In the genomic region with DNA sequence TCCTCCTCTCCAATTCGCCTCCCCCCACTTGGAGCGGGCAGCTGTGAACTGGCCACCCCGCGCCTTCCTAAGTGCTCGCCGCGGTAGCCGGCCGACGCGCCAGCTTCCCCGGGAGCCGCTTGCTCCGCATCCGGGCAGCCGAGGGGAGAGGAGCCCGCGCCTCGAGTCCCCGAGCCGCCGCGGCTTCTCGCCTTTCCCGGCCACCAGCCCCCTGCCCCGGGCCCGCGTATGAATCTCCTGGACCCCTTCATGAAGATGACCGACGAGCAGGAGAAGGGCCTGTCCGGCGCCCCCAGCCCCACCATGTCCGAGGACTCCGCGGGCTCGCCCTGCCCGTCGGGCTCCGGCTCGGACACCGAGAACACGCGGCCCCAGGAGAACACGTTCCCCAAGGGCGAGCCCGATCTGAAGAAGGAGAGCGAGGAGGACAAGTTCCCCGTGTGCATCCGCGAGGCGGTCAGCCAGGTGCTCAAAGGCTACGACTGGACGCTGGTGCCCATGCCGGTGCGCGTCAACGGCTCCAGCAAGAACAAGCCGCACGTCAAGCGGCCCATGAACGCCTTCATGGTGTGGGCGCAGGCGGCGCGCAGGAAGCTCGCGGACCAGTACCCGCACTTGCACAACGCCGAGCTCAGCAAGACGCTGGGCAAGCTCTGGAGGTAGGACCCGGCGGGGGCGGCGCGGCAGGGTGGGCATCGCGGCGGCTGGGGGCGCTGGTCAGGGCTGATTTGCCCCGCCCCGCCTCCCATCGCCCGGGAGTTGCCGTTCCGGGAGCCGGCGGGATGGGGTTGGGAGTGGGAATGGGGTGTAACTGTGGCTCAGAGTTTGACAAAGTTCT, we compare ENCODE assay signal across 9 cellular contexts. TPM values are rescaled to one million over a fixed set of nuclear protein-coding genes. Genes with fewer than 3 reads are reported as not detected.
DNase-seq lines count a peak whose midpoint lies in the region; ATAC-seq and TF ChIP-seq lines count a peak whose summit lies in the region.
"Had no signal": no experiment of that assay in that cellular context is flagged by ENCODE, and none has a peak within 500 bp of the region (broad histone marks: within the 10 kb centered on the region; RNA-seq: fewer than 3 reads in every experiment).

No MANE protein-coding gene starts in this region.

- peak; percentile 74 for DNase-seq in AG20443 (ENCODE audit: low spot score)
- no peak for DNase-seq in brain microvascular endothelial cell
- DNase-seq in activated gamma-delta T cell (lab: John Stamatoyannopoulos, UW): no peak
- DNase-seq in medulla oblongata (ENCODE audit: extremely low spot score): no peak

- in situ Hi-C loops in brain microvascular endothelial cell (cut with HindIII; ENCODE audit: low pct_ligation_motif_present, low sequenced_read_pairs): no loop called here

- no peaks in the 10 kb centered on the region for H3K9me3 ChIP-seq in HUES64 (ENCODE audit: insufficient read depth, low read depth, low read length)

- H3K9ac ChIP-seq in HUES64 (ENCODE audit: low read depth, low read length): peak overlapping the region; percentile 55

- WGBS in HUES64: under 1% methylated on average over 88 of the region's 88 CpGs

- peak overlapping the region; percentile 79 for H3K4me3 ChIP-seq in HUES64 (ENCODE audit: low read length)
- peak overlapping the region; percentile 87 for H3K4me3 ChIP-seq in brain microvascular endothelial cell (ENCODE audit: low read depth, low read length)
- H3K4me3 ChIP-seq: K562 had no signal

- peaks cover 41% of the 10 kb centered on the region for H3K4me1 ChIP-seq in HUES64 (ENCODE audit: insufficient read depth, low read length)

- peak; percentile 3 for ATAC-seq in GM19328 (IDR thresholded peaks at IDR 0.05; ENCODE audit: unreplicated experiment)
- ATAC-seq: K562 had no signal

- peaks cover 76% of the 10 kb centered on the region for H3K27me3 ChIP-seq in HUES64 (ENCODE audit: insufficient read depth, low read length)
- H3K27me3 ChIP-seq in brain microvascular endothelial cell (replicated peaks): peaks cover 20% of the 10 kb centered on the region
- peaks cover 2% of the 10 kb centered on the region for H3K27me3 ChIP-seq in layer of hippocampus (ENCODE audit: control insufficient read depth, insufficient read depth, low read length)

- H3K27ac ChIP-seq in HUES64 (ENCODE audit: low read depth, low read length) (no peak overlapping the region), brain microvascular endothelial cell (peak overlapping the region; percentile 60), layer of hippocampus (ENCODE audit: low read depth, low read length) (peak overlapping the region; percentile 89), temporal lobe (ENCODE audit: low read depth, low read length) (peak overlapping the region; percentile 78)

- peaks cover 7% of the 10 kb centered on the region; the same call in 1 of the 2 replicates for H3K36me3 ChIP-seq in HUES64 (ENCODE audit: insufficient read depth, low read length)
- peaks cover 16% of the 10 kb centered on the region for H3K36me3 ChIP-seq in brain microvascular endothelial cell (replicated peaks)

- no peak for TF ChIP-seq CTCF in brain microvascular endothelial cell (IDR thresholded peaks at IDR 0.05; ENCODE audit: low read depth, low read length, missing control alignments)

RNA-seq across cellular contexts. Expression of a gene that starts 0.6 kb away (rescaled TPM):
- 10.9 TPM for polyA plus RNA-seq in HUES64 (2013, experiment 1 of 2)
- 18.8 TPM for polyA plus RNA-seq in HUES64 (2013, experiment 2 of 2)
- total RNA-seq in temporal lobe: 20.7 TPM
- polyA plus RNA-seq: K562 had no signal
